Comparison of ENCODE assay signal across 10 cellular contexts in the genomic region with DNA sequence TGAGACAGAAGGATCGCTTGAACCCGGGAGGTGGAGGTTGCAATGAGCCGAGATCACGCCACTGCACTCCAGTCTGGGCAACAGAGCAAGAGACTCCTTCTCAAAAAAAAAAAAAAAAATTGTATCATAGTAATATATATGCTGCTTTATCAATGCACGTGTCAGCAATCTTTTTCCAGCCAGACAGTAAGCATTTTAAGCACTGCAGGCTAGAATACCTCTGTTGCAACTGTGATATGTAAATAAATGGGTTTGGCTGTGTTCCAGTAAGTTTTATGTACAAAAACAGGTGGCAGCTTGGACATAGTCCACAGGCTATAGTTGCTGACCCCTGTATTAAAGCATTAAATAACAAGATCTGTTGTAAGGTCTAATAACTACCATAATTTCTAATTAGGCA.
DNase-seq lines count a peak whose midpoint lies in the region; ATAC-seq, FAIRE-seq and TF ChIP-seq lines count a peak whose summit lies in the region.
"Had no signal": no experiment of that assay in that cellular context is flagged by ENCODE, and none has a peak within 500 bp of the region (broad histone marks: within the 10 kb centered on the region; RNA-seq: fewer than 3 reads in every experiment).

No MANE protein-coding gene starts in this region.

- WGBS in smooth muscle cell (ENCODE audit: low lambda C conversion rate) = 88% methylated on average over 5 of the region's 5 CpGs

- H3K4me3 Mint-ChIP-seq in activated T-helper 2 cell treated with anti-CD3 and anti-CD28 coated beads, Interferon-gamma antibody, Interleukin-2, Interleukin-4, amounts not matched to agents 10 μg/mL and 5 μg/mL and 100 μg/mL, durations not matched to agents 14 hours and 24 hours and 36 hours (ENCODE audit: low read depth) = no peak overlapping the region
- H3K4me3 Mint-ChIP-seq: activated CD4-positive, alpha-beta T cell treated with anti-CD3 and anti-CD28 coated beads, Interleukin-2, amount 10 ng/mL, durations not matched to agents 7 days and 5 days had no signal

- H3K9ac ChIP-seq in BLaER1 (no peak overlapping the region), smooth muscle cell (ENCODE audit: low read depth) (no peak overlapping the region)

- H3K27me3 Mint-ChIP-seq in activated T-helper 2 cell treated with anti-CD3 and anti-CD28 coated beads, Interferon-gamma antibody, Interleukin-2, Interleukin-4, amounts not matched to agents 10 μg/mL and 5 μg/mL and 100 μg/mL, durations not matched to agents 14 hours and 24 hours and 36 hours (ENCODE audit: low read depth) = no peaks in the 10 kb centered on the region
- H3K27me3 Mint-ChIP-seq: activated CD4-positive, alpha-beta T cell treated with anti-CD3 and anti-CD28 coated beads, Interleukin-2, amount 10 ng/mL, durations not matched to agents 7 days and 5 days had no signal

- DNase-seq in GM19239 (ENCODE audit: insufficient read length, low spot score) (no peak), SJCRH30 (peak; percentile 56 to 92), amniotic stem cell (lab: John Stamatoyannopoulos, UW) (no peak), smooth muscle cell (lab: John Stamatoyannopoulos, UW; ENCODE audit: unreplicated experiment) (no peak)
- no peak for DNase-seq in activated T-helper 2 cell treated with anti-CD3 and anti-CD28 coated beads, Interferon-gamma antibody, Interleukin-2, Interleukin-4, amounts not matched to agents 10 μg/mL and 5 μg/mL and 100 μg/mL, durations not matched to agents 14 hours and 24 hours and 36 hours (ENCODE audit: low spot score)
- DNase-seq: activated CD4-positive, alpha-beta T cell treated with anti-CD3 and anti-CD28 coated beads, Interleukin-2, amount 10 ng/mL, durations not matched to agents 7 days and 5 days; upper lobe of left lung had no signal

- no peak overlapping the region for H3K27ac ChIP-seq in BLaER1
- peak overlapping the region; percentile 58 for H3K27ac ChIP-seq in SJCRH30
- H3K27ac ChIP-seq in smooth muscle cell (ENCODE audit: low read depth) = no peak overlapping the region

- H3K27me3 ChIP-seq in BLaER1 (no peaks in the 10 kb centered on the region), SJCRH30 (no peaks in the 10 kb centered on the region), smooth muscle cell (ENCODE audit: low read depth) (no peaks in the 10 kb centered on the region)
- H3K27me3 ChIP-seq: upper lobe of left lung had no signal

- H4K20me1 ChIP-seq in BLaER1 (peaks cover 73% of the 10 kb centered on the region), smooth muscle cell (ENCODE audit: low read depth) (no peaks in the 10 kb centered on the region)

- H3K4me3 ChIP-seq in BLaER1 (no peak overlapping the region), SJCRH30 (no peak overlapping the region), smooth muscle cell (no peak overlapping the region)
- H3K4me3 ChIP-seq: upper lobe of left lung had no signal

- H3K27ac Mint-ChIP-seq in activated T-helper 2 cell treated with anti-CD3 and anti-CD28 coated beads, Interferon-gamma antibody, Interleukin-2, Interleukin-4, amounts not matched to agents 10 μg/mL and 5 μg/mL and 100 μg/mL, durations not matched to agents 14 hours and 24 hours and 36 hours = no peak overlapping the region

- FAIRE-seq in GM19239 (lab: Jason Lieb, UNC) = peak; percentile 67

- intact Hi-C loops in activated T-helper 2 cell treated with anti-CD3 and anti-CD28 coated beads, Interferon-gamma antibody, Interleukin-2, Interleukin-4, amounts not matched to agents 10 μg/mL and 5 μg/mL and 100 μg/mL, durations not matched to agents 14 hours and 24 hours and 36 hours (cut with micrococcal nuclease) = no loop called here

- H3K79me2 ChIP-seq in smooth muscle cell (ENCODE audit: low read depth) = no peaks in the 10 kb centered on the region

- H3K4me1 ChIP-seq in BLaER1 (peaks cover 21% of the 10 kb centered on the region), SJCRH30 (peaks cover 68% of the 10 kb centered on the region), smooth muscle cell (ENCODE audit: low read depth) (peaks cover 9% of the 10 kb centered on the region)

- H3K4me2 ChIP-seq in BLaER1 (peak overlapping the region; percentile 19; the same call in 1 of the 2 replicates), smooth muscle cell (no peak overlapping the region)

- peak; percentile 52 for ATAC-seq in HG03442 (IDR thresholded peaks at IDR 0.05; ENCODE audit: unreplicated experiment)
- ATAC-seq in activated CD4-positive, CD25-positive, alpha-beta regulatory T cell treated with anti-CD3 and anti-CD28 coated beads, Interleukin-2, amount 50 U/mL, for 24 hours = no peak

- 0 out of 2 replicates have a peak, but pooled peaks cover 4% of the 10 kb centered on the region for H3K36me3 ChIP-seq in BLaER1
- H3K36me3 ChIP-seq in SJCRH30 = no peaks in the 10 kb centered on the region
- H3K36me3 ChIP-seq in smooth muscle cell (ENCODE audit: low read depth) = no peaks in the 10 kb centered on the region
- H3K36me3 ChIP-seq: upper lobe of left lung had no signal

- peaks cover 4% of the 10 kb centered on the region for H3F3A ChIP-seq in smooth muscle cell (ENCODE audit: low read depth)

- no peak for TF ChIP-seq CTCF in smooth muscle cell (IDR thresholded peaks at IDR 0.05; ENCODE audit: borderline replicate concordance, insufficient read depth, poor library complexity, severe bottlenecking)

- no peaks in the 10 kb centered on the region for H3K9me3 Mint-ChIP-seq in activated T-helper 2 cell treated with anti-CD3 and anti-CD28 coated beads, Interferon-gamma antibody, Interleukin-2, Interleukin-4, amounts not matched to agents 10 μg/mL and 5 μg/mL and 100 μg/mL, durations not matched to agents 14 hours and 24 hours and 36 hours
- H3K9me3 Mint-ChIP-seq: activated CD4-positive, alpha-beta T cell treated with anti-CD3 and anti-CD28 coated beads, Interleukin-2, amount 10 ng/mL, durations not matched to agents 7 days and 5 days had no signal

- H3K4me1 Mint-ChIP-seq in activated T-helper 2 cell treated with anti-CD3 and anti-CD28 coated beads, Interferon-gamma antibody, Interleukin-2, Interleukin-4, amounts not matched to agents 10 μg/mL and 5 μg/mL and 100 μg/mL, durations not matched to agents 14 hours and 24 hours and 36 hours (ENCODE audit: low read depth) = peaks cover 43% of the 10 kb centered on the region

- no peak overlapping the region for H2AFZ ChIP-seq in smooth muscle cell (ENCODE audit: low read depth)

- H3K36me3 Mint-ChIP-seq in activated T-helper 2 cell treated with anti-CD3 and anti-CD28 coated beads, Interferon-gamma antibody, Interleukin-2, Interleukin-4, amounts not matched to agents 10 μg/mL and 5 μg/mL and 100 μg/mL, durations not matched to agents 14 hours and 24 hours and 36 hours (ENCODE audit: low read depth) = peaks cover 28% of the 10 kb centered on the region

- H3K9me3 ChIP-seq in BLaER1 (no peaks in the 10 kb centered on the region), SJCRH30 (replicated peaks) (no peaks in the 10 kb centered on the region), smooth muscle cell (replicated peaks; ENCODE audit: low read depth) (no peaks in the 10 kb centered on the region)
- H3K9me3 ChIP-seq: upper lobe of left lung had no signal

Comparison
In these comparisons a context has a peak if more than half of its experiments do, and no peak if none do; other contexts are left out.
1. DNase-seq: peak in SJCRH30 (2 of 2); none in GM19239 (single experiment), amniotic stem cell (single experiment), activated T-helper 2 cell treated with anti-CD3 and anti-CD28 coated beads, Interferon-gamma antibody, Interleukin-2, Interleukin-4, amounts not matched to agents 10 μg/mL and 5 μg/mL and 100 μg/mL, durations not matched to agents 14 hours and 24 hours and 36 hours (single experiment) and smooth muscle cell (single experiment).